Comparison of ENCODE assay signal across 9 cellular contexts in genomic region chr5:159156839-159157238, GRCh38. TPM values are rescaled to one million over a fixed set of nuclear protein-coding genes. Genes with fewer than 3 reads are reported as not detected.
DNase-seq lines count a peak whose midpoint lies in the region; ATAC-seq, FAIRE-seq and TF ChIP-seq lines count a peak whose summit lies in the region.
"Had no signal": no experiment of that assay in that cellular context is flagged by ENCODE, and none has a peak within 500 bp of the region (broad histone marks: within the 10 kb centered on the region; RNA-seq: fewer than 3 reads in every experiment).

No MANE protein-coding gene starts in this region.

- intact Hi-C loops in CD14-positive monocyte (cut with micrococcal nuclease) (loop anchor here (5.0 to 10.0 kb wide), 3 partner anchors 158 to 838 kb away; no protein-coding TSS in a partner anchor), left cardiac atrium (cut with DNase I) (loop anchor here (2.0 to 10.0 kb wide), 3 partner anchors 48 to 158 kb away; partner anchors contain the start of genes RNF145 (in 1 of the 2) and UBLCP1 (in 1 of the 2))

- H3K4me3 ChIP-seq in retinal pigment epithelial cell (ENCODE audit: low read length), result no peak overlapping the region

- H3K27me3 Mint-ChIP-seq in CD14-positive monocyte (ENCODE audit: low read depth in 3 of 3), result peaks cover 0 to 2% (median 0%) of the 10 kb centered on the region in 3 donors
- H3K27me3 Mint-ChIP-seq in activated naive CD8-positive, alpha-beta T cell treated with anti-CD3 and anti-CD28 coated beads, Interleukin-2, amount 10 ng/mL, durations not matched to agents 7 days and 5 days, result no peaks in the 10 kb centered on the region

- H3K4me3 Mint-ChIP-seq in CD14-positive monocyte, result no peak overlapping the region
- peak overlapping the region; percentile 31 for H3K4me3 Mint-ChIP-seq in activated naive CD8-positive, alpha-beta T cell treated with anti-CD3 and anti-CD28 coated beads, Interleukin-2, amount 10 ng/mL, durations not matched to agents 7 days and 5 days

- TF ChIP-seq CTCF in CD14-positive monocyte (IDR thresholded peaks at IDR 0.05) (peak; percentile 88), retinal pigment epithelial cell (conservative IDR thresholded peaks at IDR 0.05; ENCODE audit: low read depth, low read length) (peak; percentile 86)

- ATAC-seq in HG03280 (IDR thresholded peaks at IDR 0.05; ENCODE audit: unreplicated experiment), result peak; percentile 59
- peak; percentile 71 for ATAC-seq in activated naive CD8-positive, alpha-beta T cell treated with anti-CD3 and anti-CD28 coated beads, Interleukin-2, amount 10 ng/mL, durations not matched to agents 7 days and 5 days (ENCODE audit: low read depth)
- ATAC-seq in left cardiac atrium, result peak; percentile 83 to 85
- ATAC-seq in GM21381 (IDR thresholded peaks at IDR 0.05; ENCODE audit: unreplicated experiment), result no peak

- no peak overlapping the region for H3K27ac Mint-ChIP-seq in CD14-positive monocyte
- H3K27ac Mint-ChIP-seq in activated naive CD8-positive, alpha-beta T cell treated with anti-CD3 and anti-CD28 coated beads, Interleukin-2, amount 10 ng/mL, durations not matched to agents 7 days and 5 days, result no peak overlapping the region

- POLR2A ChIA-PET in activated naive CD8-positive, alpha-beta T cell treated with anti-CD3 and anti-CD28 coated beads, Interleukin-2, amount 10 ng/mL, durations not matched to agents 7 days and 5 days (lab: Charles Lee), result interaction anchor here (0.6 to 1.2 kb wide), 2 partner anchors 52 to 105 kb away, joined by 3 to 4 read pairs; no protein-coding TSS in a partner anchor

- H3K9me3 Mint-ChIP-seq in CD14-positive monocyte, result no peaks in the 10 kb centered on the region
- no peaks in the 10 kb centered on the region for H3K9me3 Mint-ChIP-seq in activated naive CD8-positive, alpha-beta T cell treated with anti-CD3 and anti-CD28 coated beads, Interleukin-2, amount 10 ng/mL, durations not matched to agents 7 days and 5 days

- no peak for DNase-seq in CD14-positive monocyte (ENCODE audit: low spot score)
- peak; percentile 11 for DNase-seq in GM12892 (ENCODE audit: insufficient read length)
- DNase-seq in NCI-H460 (ENCODE audit: extremely low read depth, low read depth), result peak; percentile 79
- no peak for DNase-seq in activated naive CD8-positive, alpha-beta T cell treated with anti-CD3 and anti-CD28 coated beads, Interleukin-2, amount 10 ng/mL, durations not matched to agents 7 days and 5 days
- DNase-seq in left cardiac atrium, result no peak
- DNase-seq in retinal pigment epithelial cell (ENCODE audit: low read depth), result no peak

- peaks cover 47 to 49% of the 10 kb centered on the region in 2 donors for H3K36me3 Mint-ChIP-seq in CD14-positive monocyte
- H3K36me3 Mint-ChIP-seq in activated naive CD8-positive, alpha-beta T cell treated with anti-CD3 and anti-CD28 coated beads, Interleukin-2, amount 10 ng/mL, durations not matched to agents 7 days and 5 days, result peaks cover 11% of the 10 kb centered on the region

- peak; percentile 54 for FAIRE-seq in GM12892 (lab: Jason Lieb, UNC)
- FAIRE-seq: TTC549 had no signal

- TF ChIP-seq POLR2A in GM12892 (IDR thresholded peaks at IDR 0.05; ENCODE audit: low read depth, low read length), result no peak

- H3K4me1 Mint-ChIP-seq in CD14-positive monocyte, result no peaks in the 10 kb centered on the region
- peaks cover 22% of the 10 kb centered on the region for H3K4me1 Mint-ChIP-seq in activated naive CD8-positive, alpha-beta T cell treated with anti-CD3 and anti-CD28 coated beads, Interleukin-2, amount 10 ng/mL, durations not matched to agents 7 days and 5 days

RNA-seq across cellular contexts. Expression of gene RNF145, which starts 52.5 kb away (rescaled TPM):
- polyA plus RNA-seq in CD14-positive monocyte, result 10 to 100 TPM in 1 of 2 donors, 1 to 10 TPM in 1; 9.1 to 11.5 TPM
- 38.1 TPM for polyA plus RNA-seq in GM12892 (2012; ENCODE audit: missing spikeins)
- total RNA-seq in NCI-H460 (2014; rRNA removed; shearing (Covaris generic)), result 39.9 and 40.7 TPM in 2 replicates
- 31.3 and 33.7 TPM in 2 replicates for polyA plus RNA-seq in NCI-H460 (2014; cell fraction: nucleus; rRNA removed)
- 100 to 1,000 TPM; 102 to 107 TPM for total RNA-seq in activated naive CD8-positive, alpha-beta T cell treated with anti-CD3 and anti-CD28 coated beads, Interleukin-2, amount 10 ng/mL, durations not matched to agents 7 days and 5 days
- total RNA-seq in left cardiac atrium, result 10 to 100 TPM; 28.3 to 30.4 TPM

RNA-seq across cellular contexts. Expression of gene EBF1, which starts 57.1 kb away (rescaled TPM):
- polyA plus RNA-seq in CD14-positive monocyte, result not detected
- 9.5 TPM for polyA plus RNA-seq in GM12892 (2012; ENCODE audit: missing spikeins)
- total RNA-seq in NCI-H460 (2014; rRNA removed; shearing (Covaris generic)), result 7.0 and 7.2 TPM in 2 replicates
- polyA plus RNA-seq in NCI-H460 (2014; cell fraction: nucleus; rRNA removed), result 2.6 and 3.9 TPM in 2 replicates
- under 1 TPM; 0.17 to 0.48 TPM for total RNA-seq in activated naive CD8-positive, alpha-beta T cell treated with anti-CD3 and anti-CD28 coated beads, Interleukin-2, amount 10 ng/mL, durations not matched to agents 7 days and 5 days
- total RNA-seq in left cardiac atrium, result 10 to 100 TPM; 19.3 to 28.1 TPM

Comparison
In these comparisons a context has a peak if more than half of its experiments do, and no peak if none do; other contexts are left out.
1. DNase-seq: peak in GM12892 (single experiment) and NCI-H460 (single experiment); none in CD14-positive monocyte (single experiment), activated naive CD8-positive, alpha-beta T cell treated with anti-CD3 and anti-CD28 coated beads, Interleukin-2, amount 10 ng/mL, durations not matched to agents 7 days and 5 days (single experiment), left cardiac atrium (single experiment) and retinal pigment epithelial cell (single experiment).